8 cellular contexts compared by ENCODE assay signal in the genomic region with DNA sequence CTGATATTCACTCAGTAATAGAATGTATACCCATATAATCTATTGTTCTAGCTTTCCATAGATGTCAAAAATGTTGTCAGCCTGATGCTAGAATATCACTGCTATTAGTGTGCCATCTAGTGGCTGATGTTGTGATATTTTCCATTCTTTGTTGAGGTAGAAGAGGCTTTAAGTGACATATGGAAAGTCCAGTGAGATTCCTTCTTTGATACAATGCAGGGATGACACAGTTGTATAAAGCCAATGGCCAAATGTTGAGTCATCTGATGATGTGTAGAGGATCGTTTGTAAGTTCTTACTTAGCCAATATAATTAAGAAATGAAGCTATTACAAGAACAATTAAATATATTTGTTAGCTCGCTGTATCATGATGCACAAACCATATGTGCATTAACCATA. TPM values are rescaled to one million over a fixed set of nuclear protein-coding genes. Genes with fewer than 3 reads are reported as not detected.
DNase-seq lines count a peak whose midpoint lies in the region; ATAC-seq, FAIRE-seq and TF ChIP-seq lines count a peak whose summit lies in the region.

No MANE protein-coding gene starts in this region.

- no peak overlapping the region for H2BK20ac ChIP-seq in H9 (ENCODE audit: low read depth, low read length, poor library complexity, severe bottlenecking)

- DNase-seq in Calu3 (peak; percentile 28), H9 (no peak), NCI-H226 (peak; percentile 85), astrocyte (ENCODE audit: low read depth) (peak; percentile 93), iPS-NIHi11 (ENCODE audit: low spot score) (peak; percentile 55), islet precursor cell (no peak)
- no peak for DNase-seq in stimulated activated naive B cell treated with anti-CD40 and anti-IgM and Interleukin-4, amounts not matched to agents 10 μg/mL and 1 μg/mL and 100 μg/mL, for 72 hours
- DNase-seq in stimulated activated CD4-positive, alpha-beta T cell treated with anti-CD3 and anti-CD28 coated beads, Interleukin-4, amount 100 ng/mL, for 1 hour = no peak

- H3K9me3 Mint-ChIP-seq in Calu3 (ENCODE audit: low read depth, unreplicated experiment) (no peaks in the 10 kb centered on the region), H9 (no peaks in the 10 kb centered on the region), astrocyte (ENCODE audit: unreplicated experiment) (no peaks in the 10 kb centered on the region)
- no peaks in the 10 kb centered on the region for H3K9me3 Mint-ChIP-seq in stimulated activated naive B cell treated with anti-CD40 and anti-IgM and Interleukin-4, amounts not matched to agents 10 μg/mL and 1 μg/mL and 100 μg/mL, for 72 hours

- CTCF ChIA-PET in Calu3 (lab: Charles Lee) = interaction anchor here (1.0 to 1.6 kb wide), 3 partner anchors 37 to 896 kb away, joined by 3 to 6 read pairs (median 4); no protein-coding TSS in a partner anchor

- H3K18ac ChIP-seq in H9 (ENCODE audit: insufficient read length, low read depth, low read length) = no peak overlapping the region

- no peak overlapping the region for H2BK15ac ChIP-seq in H9 (ENCODE audit: low read depth, low read length)

- no peak overlapping the region for H3K4ac ChIP-seq in H9 (ENCODE audit: low read depth, low read length)

- no peak overlapping the region for H2BK5ac ChIP-seq in H9 (ENCODE audit: insufficient read length, low read length)

- intact Hi-C loops in Calu3 (cut with micrococcal nuclease; ENCODE audit: unreplicated experiment) = loop anchor here (2.0 to 10.0 kb wide), 4 partner anchors 78 to 869 kb away; no protein-coding TSS in a partner anchor

- H3K4me2 ChIP-seq in H9 (ENCODE audit: insufficient read depth, insufficient read length, low read length) (no peak overlapping the region), astrocyte (ENCODE audit: low read length) (no peak overlapping the region)

- no TSS peak for BruUV-seq in Calu3 (replicated peaks; lab: Mats Ljungman, UMichigan)

- H3K27ac ChIP-seq in H9 (ENCODE audit: insufficient read length, low read depth, low read length) (no peak overlapping the region), astrocyte (ENCODE audit: low read depth, low read length) (peak overlapping the region; percentile 73)

- H4K20me1 ChIP-seq in H9 (ENCODE audit: control insufficient read depth, insufficient read depth, insufficient read length) (no peaks in the 10 kb centered on the region), astrocyte (ENCODE audit: insufficient read depth, low read length) (no peaks in the 10 kb centered on the region)

- no peak overlapping the region for H4K91ac ChIP-seq in H9 (ENCODE audit: insufficient read length, low read depth, low read length)

- H3K79me2 ChIP-seq in H9 (ENCODE audit: insufficient read depth, low read length) (no peaks in the 10 kb centered on the region), astrocyte (ENCODE audit: insufficient read depth, low read length) (no peaks in the 10 kb centered on the region)

- H2AFZ ChIP-seq in H9 (ENCODE audit: low read length) (no peak overlapping the region), astrocyte (ENCODE audit: low read depth, low read length) (no peak overlapping the region)

- H3K23me2 ChIP-seq in H9 (ENCODE audit: insufficient read length, low read depth, low read length, poor library complexity, severe bottlenecking) = no peaks in the 10 kb centered on the region

- H3K4me1 ChIP-seq in H9 (ENCODE audit: insufficient read depth, low read length) (no peaks in the 10 kb centered on the region), astrocyte (ENCODE audit: insufficient read depth, low read length) (peaks cover 26% of the 10 kb centered on the region)

- no peak overlapping the region for H3K4me3 ChIP-seq in astrocyte (ENCODE audit: insufficient read depth, low read depth, low read length)

- H3K36me3 Mint-ChIP-seq in Calu3 (ENCODE audit: insufficient read depth, unreplicated experiment) (no peaks in the 10 kb centered on the region), H9 (ENCODE audit: insufficient read depth in 1 of 3, low read depth in 3 of 3) (no peaks in the 10 kb centered on the region), astrocyte (ENCODE audit: low read depth, unreplicated experiment) (no peaks in the 10 kb centered on the region)
- H3K36me3 Mint-ChIP-seq in stimulated activated naive B cell treated with anti-CD40 and anti-IgM and Interleukin-4, amounts not matched to agents 10 μg/mL and 1 μg/mL and 100 μg/mL, for 72 hours = no peaks in the 10 kb centered on the region

- no peak overlapping the region for H2AK5ac ChIP-seq in H9 (ENCODE audit: insufficient read length, low read length)

- ATAC-seq in stimulated activated naive B cell treated with anti-CD40 and anti-IgM and Interleukin-4, amounts not matched to agents 10 μg/mL and 1 μg/mL and 100 μg/mL, for 72 hours (replicated peaks) = peak; percentile 68 to 74

- H3K4me3 Mint-ChIP-seq in Calu3 (ENCODE audit: low read depth, unreplicated experiment) = no peak overlapping the region
- no peak overlapping the region for H3K4me3 Mint-ChIP-seq in H9
- H3K4me3 Mint-ChIP-seq in astrocyte (ENCODE audit: unreplicated experiment) = no peak overlapping the region
- H3K4me3 Mint-ChIP-seq in stimulated activated naive B cell treated with anti-CD40 and anti-IgM and Interleukin-4, amounts not matched to agents 10 μg/mL and 1 μg/mL and 100 μg/mL, for 72 hours = no peak overlapping the region

- TF ChIP-seq CTCF in Calu3 (IDR thresholded peaks at IDR 0.05; ENCODE audit: unreplicated experiment) (peak; percentile 35), H9 (conservative IDR thresholded peaks at IDR 0.05) (peak; percentile 83), astrocyte (IDR thresholded peaks at IDR 0.05; ENCODE audit: insufficient read depth, low read depth, low read length) (peak; percentile 77)

- H3T11ph ChIP-seq in H9 (ENCODE audit: low read length) = no peak overlapping the region

- no peak overlapping the region for H3K14ac ChIP-seq in H9 (ENCODE audit: insufficient read depth, low read length)

- H3K9ac ChIP-seq in H9 (ENCODE audit: extremely low read depth, insufficient read length, low read length) (no peak overlapping the region), astrocyte (ENCODE audit: low read length) (no peak overlapping the region)

- H3K4me1 Mint-ChIP-seq in Calu3 (ENCODE audit: low read depth, unreplicated experiment) (peaks cover 23% of the 10 kb centered on the region), H9 (no peaks in the 10 kb centered on the region), astrocyte (ENCODE audit: low read depth, unreplicated experiment) (peaks cover 27% of the 10 kb centered on the region)
- H3K4me1 Mint-ChIP-seq in stimulated activated naive B cell treated with anti-CD40 and anti-IgM and Interleukin-4, amounts not matched to agents 10 μg/mL and 1 μg/mL and 100 μg/mL, for 72 hours = peaks cover 0 to 3% of the 10 kb centered on the region in 2 donors

- H2BK12ac ChIP-seq in H9 (ENCODE audit: insufficient read length, low read depth, low read length) = no peak overlapping the region

- no peak overlapping the region for H3K23ac ChIP-seq in H9 (ENCODE audit: insufficient read length, low read depth, low read length)

- FAIRE-seq in astrocyte (lab: Jason Lieb, UNC) = peak; percentile 99

- no peaks in the 10 kb centered on the region for H3K36me3 ChIP-seq in astrocyte (ENCODE audit: insufficient read depth, low read length)

- H3K79me1 ChIP-seq in H9 (ENCODE audit: insufficient read depth, low read depth, low read length, poor library complexity, severe bottlenecking) = no peaks in the 10 kb centered on the region

- H4K8ac ChIP-seq in H9 (replicated peaks; ENCODE audit: insufficient read length, low read depth, low read length) = no peak overlapping the region

- H3K56ac ChIP-seq in H9 (ENCODE audit: insufficient read length, low read depth, low read length) = no peak overlapping the region

- H3K27ac Mint-ChIP-seq in Calu3 (ENCODE audit: unreplicated experiment) = no peak overlapping the region
- no peak overlapping the region for H3K27ac Mint-ChIP-seq in H9
- H3K27ac Mint-ChIP-seq in astrocyte (ENCODE audit: unreplicated experiment) = peak overlapping the region; percentile 23
- no peak overlapping the region for H3K27ac Mint-ChIP-seq in stimulated activated naive B cell treated with anti-CD40 and anti-IgM and Interleukin-4, amounts not matched to agents 10 μg/mL and 1 μg/mL and 100 μg/mL, for 72 hours

- no peaks in the 10 kb centered on the region for H3K27me3 Mint-ChIP-seq in Calu3 (ENCODE audit: unreplicated experiment)
- no peaks in the 10 kb centered on the region; the same call in 1 of the 2 replicates for H3K27me3 Mint-ChIP-seq in H9 (ENCODE audit: low read depth)
- H3K27me3 Mint-ChIP-seq in astrocyte (ENCODE audit: low read depth, unreplicated experiment) = no peaks in the 10 kb centered on the region
- peaks cover 3 to 7% of the 10 kb centered on the region in 2 donors for H3K27me3 Mint-ChIP-seq in stimulated activated naive B cell treated with anti-CD40 and anti-IgM and Interleukin-4, amounts not matched to agents 10 μg/mL and 1 μg/mL and 100 μg/mL, for 72 hours

- H3K9me3 ChIP-seq in H9 (ENCODE audit: control insufficient read depth, low read depth, low read length) (no peaks in the 10 kb centered on the region), astrocyte (ENCODE audit: insufficient read depth, low read depth, low read length) (no peaks in the 10 kb centered on the region)

- H4K5ac ChIP-seq in H9 (ENCODE audit: insufficient read length, low read depth, low read length) = no peak overlapping the region

- H2BK120ac ChIP-seq in H9 (ENCODE audit: low read depth, low read length, poor library complexity, severe bottlenecking) = no peak overlapping the region

- no CpG with 5 or more reads among the region's 2 CpGs for WGBS in H9 (ENCODE audit: extremely low coverage, insufficient read length, low lambda C conversion rate)

- H3K27me3 ChIP-seq in H9 (ENCODE audit: insufficient read depth, low read length) = no peaks in the 10 kb centered on the region
- H3K27me3 ChIP-seq in astrocyte (ENCODE audit: insufficient read depth, low read length) = no peaks in the 10 kb centered on the region

RNA-seq across cellular contexts. Expression of a gene that starts 58.1 kb away (rescaled TPM):
- total RNA-seq in Calu3 (2022) = 2.1 and 4.1 TPM in 2 replicates
- total RNA-seq in H9 (2021) = 3.3 and 3.8 TPM in 2 replicates
- 1.8 and 2.4 TPM in 2 replicates for total RNA-seq in astrocyte

RNA-seq across cellular contexts. Expression of a gene that starts 58.5 kb away (rescaled TPM):
- total RNA-seq in Calu3 (2022) (27.0 and 66.2 TPM in 2 replicates), H9 (2021) (8.4 and 8.6 TPM in 2 replicates), astrocyte (25.2 and 35.4 TPM in 2 replicates)

Comparison
In these comparisons a context has a peak if more than half of its experiments do, and no peak if none do; other contexts are left out.
1. DNase-seq: peak in Calu3 (single experiment), NCI-H226 (single experiment), astrocyte (single experiment) and iPS-NIHi11 (single experiment); none in H9 (single experiment), stimulated activated naive B cell treated with anti-CD40 and anti-IgM and Interleukin-4, amounts not matched to agents 10 μg/mL and 1 μg/mL and 100 μg/mL, for 72 hours (single experiment), islet precursor cell (single experiment) and stimulated activated CD4-positive, alpha-beta T cell treated with anti-CD3 and anti-CD28 coated beads, Interleukin-4, amount 100 ng/mL, for 1 hour (single experiment).
2. Peak in every context shown above with its lines, with median percentiles within 50 percentile points of each other: CTCF ChIP-seq.